9 cellular contexts compared by ENCODE assay signal in the genomic region with DNA sequence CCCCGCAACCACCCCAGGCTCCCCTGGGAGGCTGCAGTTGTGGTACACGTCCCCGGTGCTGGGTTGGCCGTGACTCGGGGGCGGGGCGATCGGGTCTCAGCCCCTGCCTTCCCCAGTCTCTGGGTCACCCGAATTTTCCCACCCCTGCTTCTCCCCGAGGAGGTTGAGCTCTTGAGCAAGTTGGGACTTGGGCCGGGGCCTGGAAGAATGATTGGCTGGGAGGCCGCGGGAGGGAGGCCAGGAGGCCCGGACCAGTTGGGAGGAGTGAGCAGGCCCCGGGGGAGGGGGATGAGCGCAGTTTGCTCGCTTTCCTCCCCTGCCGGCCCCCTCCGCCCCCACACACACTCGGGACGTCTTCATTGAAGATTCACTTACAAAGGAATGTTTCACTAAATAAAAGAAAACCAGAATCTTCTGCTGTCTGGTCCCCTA. TPM values are rescaled to one million over a fixed set of nuclear protein-coding genes. Genes with fewer than 3 reads are reported as not detected.
DNase-seq lines count a peak whose midpoint lies in the region; ATAC-seq and TF ChIP-seq lines count a peak whose summit lies in the region.
"Had no signal": no experiment of that assay in that cellular context is flagged by ENCODE, and none has a peak within 500 bp of the region (broad histone marks: within the 10 kb centered on the region; RNA-seq: fewer than 3 reads in every experiment).

No MANE protein-coding gene starts in this region.

- H3K4me1 ChIP-seq in gastroesophageal sphincter: peaks cover 0 to 46% (median 22%) of the 10 kb centered on the region in 3 donors
- peaks cover 27 to 38% of the 10 kb centered on the region in 2 experiments for H3K4me1 ChIP-seq in neutrophil (ENCODE audit: control insufficient read depth in 1 of 2, insufficient read depth in 1 of 2, low read depth in 1 of 2, low read length in 1 of 2)

- H3K4me3 Mint-ChIP-seq in activated T-helper 2 cell treated with anti-CD3 and anti-CD28 coated beads, Interferon-gamma antibody, Interleukin-2, Interleukin-4, amounts not matched to agents 10 μg/mL and 5 μg/mL and 100 μg/mL, durations not matched to agents 14 hours and 24 hours and 36 hours (ENCODE audit: low read depth): peak overlapping the region; percentile 21

- H3K4me3 ChIP-seq in GM12865 (ENCODE audit: low read depth, low read length): peak overlapping the region; percentile 46
- H3K4me3 ChIP-seq in gastroesophageal sphincter: peak overlapping the region; percentile 22 to 62
- H3K4me3 ChIP-seq in neutrophil (ENCODE audit: low read depth in 1 of 2, low read length in 1 of 2): peak overlapping the region; percentile 63 to 70

- TF ChIP-seq EP300 in gastroesophageal sphincter (IDR thresholded peaks at IDR 0.05): no peak

- DNase-seq in GM12865 (ENCODE audit: low read depth) (no peak), HEK293T (ENCODE audit: extremely low spot score) (no peak)
- no peak for DNase-seq in activated T-helper 2 cell treated with anti-CD3 and anti-CD28 coated beads, Interferon-gamma antibody, Interleukin-2, Interleukin-4, amounts not matched to agents 10 μg/mL and 5 μg/mL and 100 μg/mL, durations not matched to agents 14 hours and 24 hours and 36 hours (ENCODE audit: low spot score)

- ATAC-seq in gastroesophageal sphincter (peak; percentile 52), GM21447 (IDR thresholded peaks at IDR 0.05; ENCODE audit: unreplicated experiment) (no peak), HG03565 (IDR thresholded peaks at IDR 0.05; ENCODE audit: unreplicated experiment) (no peak), HG02840 (IDR thresholded peaks at IDR 0.05; ENCODE audit: low FRiP score, unreplicated experiment) (no peak)

- H3K27ac Mint-ChIP-seq in activated T-helper 2 cell treated with anti-CD3 and anti-CD28 coated beads, Interferon-gamma antibody, Interleukin-2, Interleukin-4, amounts not matched to agents 10 μg/mL and 5 μg/mL and 100 μg/mL, durations not matched to agents 14 hours and 24 hours and 36 hours: peak overlapping the region; percentile 7

- intact Hi-C loops in activated T-helper 2 cell treated with anti-CD3 and anti-CD28 coated beads, Interferon-gamma antibody, Interleukin-2, Interleukin-4, amounts not matched to agents 10 μg/mL and 5 μg/mL and 100 μg/mL, durations not matched to agents 14 hours and 24 hours and 36 hours (cut with micrococcal nuclease): no loop called here

- TF ChIP-seq POLR2A in gastroesophageal sphincter (IDR thresholded peaks at IDR 0.05): no peak

- H3K27me3 Mint-ChIP-seq in activated T-helper 2 cell treated with anti-CD3 and anti-CD28 coated beads, Interferon-gamma antibody, Interleukin-2, Interleukin-4, amounts not matched to agents 10 μg/mL and 5 μg/mL and 100 μg/mL, durations not matched to agents 14 hours and 24 hours and 36 hours (ENCODE audit: low read depth): no peaks in the 10 kb centered on the region

- H3K36me3 ChIP-seq in gastroesophageal sphincter (peaks cover 0 to 23% of the 10 kb centered on the region in 2 donors), neutrophil (no peaks in the 10 kb centered on the region)

- H3K9me3 Mint-ChIP-seq in activated T-helper 2 cell treated with anti-CD3 and anti-CD28 coated beads, Interferon-gamma antibody, Interleukin-2, Interleukin-4, amounts not matched to agents 10 μg/mL and 5 μg/mL and 100 μg/mL, durations not matched to agents 14 hours and 24 hours and 36 hours: no peaks in the 10 kb centered on the region

- peaks cover 4% of the 10 kb centered on the region for H3K36me3 Mint-ChIP-seq in activated T-helper 2 cell treated with anti-CD3 and anti-CD28 coated beads, Interferon-gamma antibody, Interleukin-2, Interleukin-4, amounts not matched to agents 10 μg/mL and 5 μg/mL and 100 μg/mL, durations not matched to agents 14 hours and 24 hours and 36 hours (ENCODE audit: low read depth)

- peak overlapping the region; percentile 81 to 98 (median 96) for H3K27ac ChIP-seq in gastroesophageal sphincter
- peak overlapping the region; percentile 56 for H3K27ac ChIP-seq in neutrophil
- H3K27ac ChIP-seq: KMS-11 had no signal

- CTCF ChIA-PET in HEK293T (lab: Yijun Ruan, JAX): interaction anchor here (0.6 to 0.8 kb wide), 2 partner anchors 8 kb away, joined by 3 read pairs; a partner anchor contains a TSS

- WGBS in gastroesophageal sphincter (ENCODE audit: low coverage in 1 of 2), 2 donors: no CpG with 5 or more reads among the region's 21 CpGs

- TF ChIP-seq CTCF in GM12865 (IDR thresholded peaks at IDR 0.05; ENCODE audit: insufficient read depth, low read depth, low read length, missing control alignments): no peak
- peak in 1 of 4 experiments; percentile 25 for TF ChIP-seq CTCF in gastroesophageal sphincter (IDR thresholded peaks at IDR 0.05)
- no peak for TF ChIP-seq CTCF in neutrophil (IDR thresholded peaks at IDR 0.05)

- H3K4me1 Mint-ChIP-seq in activated T-helper 2 cell treated with anti-CD3 and anti-CD28 coated beads, Interferon-gamma antibody, Interleukin-2, Interleukin-4, amounts not matched to agents 10 μg/mL and 5 μg/mL and 100 μg/mL, durations not matched to agents 14 hours and 24 hours and 36 hours (ENCODE audit: low read depth): peaks cover 25% of the 10 kb centered on the region

- POLR2A ChIA-PET in HEK293T (lab: Yijun Ruan, JAX): interaction anchor here (1.2 to 1.3 kb wide), 2 partner anchors 8 to 18 kb away, joined by 3 to 4 read pairs; a partner anchor contains a TSS

- H3K27me3 ChIP-seq in gastroesophageal sphincter: no peaks in the 10 kb centered on the region
- H3K27me3 ChIP-seq in neutrophil: peaks cover 12% of the 10 kb centered on the region

- H3K9me3 ChIP-seq in gastroesophageal sphincter (no peaks in the 10 kb centered on the region), neutrophil (no peaks in the 10 kb centered on the region)

TF ChIP-seq in HEK293T, 16 proteins besides CTCF, POLR2A, EP300 and RAD21:
- TF ChIP-seq FOXK2 (IDR thresholded peaks at IDR 0.05) (no peak), NFRKB (IDR thresholded peaks at IDR 0.05) (no peak), FOXA1 (IDR thresholded peaks at IDR 0.05) (no peak), BHLHE40 (IDR thresholded peaks at IDR 0.05; ENCODE audit: borderline replicate concordance) (no peak), ZNF384 (IDR thresholded peaks at IDR 0.05) (no peak), ELF4 (IDR thresholded peaks at IDR 0.05) (no peak), TARDBP (IDR thresholded peaks at IDR 0.05) (no peak), CTBP1 (IDR thresholded peaks at IDR 0.05; ENCODE audit: borderline replicate concordance) (no peak), HDGF (IDR thresholded peaks at IDR 0.05; ENCODE audit: borderline replicate concordance) (no peak), FOXM1 (IDR thresholded peaks at IDR 0.05; ENCODE audit: borderline replicate concordance) (no peak), L3MBTL2 (conservative IDR thresholded peaks at IDR 0.05) (no peak), SP1 (IDR thresholded peaks at IDR 0.05) (no peak), SUZ12 (IDR thresholded peaks at IDR 0.05) (no peak), ARNT (IDR thresholded peaks at IDR 0.05) (no peak)
- TF ChIP-seq, protein P1, sequence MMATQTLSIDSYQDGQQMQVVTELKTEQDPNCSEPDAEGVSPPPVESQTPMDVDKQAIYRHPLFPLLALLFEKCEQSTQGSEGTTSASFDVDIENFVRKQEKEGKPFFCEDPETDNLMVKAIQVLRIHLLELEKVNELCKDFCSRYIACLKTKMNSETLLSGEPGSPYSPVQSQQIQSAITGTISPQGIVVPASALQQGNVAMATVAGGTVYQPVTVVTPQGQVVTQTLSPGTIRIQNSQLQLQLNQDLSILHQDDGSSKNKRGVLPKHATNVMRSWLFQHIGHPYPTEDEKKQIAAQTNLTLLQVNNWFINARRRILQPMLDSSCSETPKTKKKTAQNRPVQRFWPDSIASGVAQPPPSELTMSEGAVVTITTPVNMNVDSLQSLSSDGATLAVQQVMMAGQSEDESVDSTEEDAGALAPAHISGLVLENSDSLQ (IDR thresholded peaks at IDR 0.05): no peak

RNA-seq across cellular contexts. Expression of a gene that starts 4.5 kb away (rescaled TPM):
- total RNA-seq in activated T-helper 2 cell treated with anti-CD3 and anti-CD28 coated beads, Interferon-gamma antibody, Interleukin-2, Interleukin-4, amounts not matched to agents 10 μg/mL and 5 μg/mL and 100 μg/mL, durations not matched to agents 14 hours and 24 hours and 36 hours: 46.4 and 48.1 TPM in 2 replicates
- total RNA-seq in gastroesophageal sphincter: 10 to 100 TPM; 48.3 to 56.3 (median 53.8) TPM

RNA-seq across cellular contexts. Expression of a gene that starts 8.3 kb away (rescaled TPM):
- 12.8 and 15.9 TPM in 2 replicates for total RNA-seq in activated T-helper 2 cell treated with anti-CD3 and anti-CD28 coated beads, Interferon-gamma antibody, Interleukin-2, Interleukin-4, amounts not matched to agents 10 μg/mL and 5 μg/mL and 100 μg/mL, durations not matched to agents 14 hours and 24 hours and 36 hours
- total RNA-seq in gastroesophageal sphincter: 10 to 100 TPM; 15.0 to 28.8 (median 23.5) TPM

RNA-seq across cellular contexts. Expression of a gene that starts 11.5 kb away (rescaled TPM):
- total RNA-seq in activated T-helper 2 cell treated with anti-CD3 and anti-CD28 coated beads, Interferon-gamma antibody, Interleukin-2, Interleukin-4, amounts not matched to agents 10 μg/mL and 5 μg/mL and 100 μg/mL, durations not matched to agents 14 hours and 24 hours and 36 hours: 4.0 and 4.4 TPM in 2 replicates
- 100 to 1,000 TPM in 2 of 4 donors, 10 to 100 TPM in 2; 50.4 to 147 (median 81.8) TPM for total RNA-seq in gastroesophageal sphincter

RNA-seq across cellular contexts. Expression of a gene that starts 17.9 kb away (rescaled TPM):
- total RNA-seq in activated T-helper 2 cell treated with anti-CD3 and anti-CD28 coated beads, Interferon-gamma antibody, Interleukin-2, Interleukin-4, amounts not matched to agents 10 μg/mL and 5 μg/mL and 100 μg/mL, durations not matched to agents 14 hours and 24 hours and 36 hours: 7.5 and 7.8 TPM in 2 replicates
- 10 to 100 TPM in 1 of 4 donors, 1 to 10 TPM in 3; 3.8 to 11.1 (median 8.6) TPM for total RNA-seq in gastroesophageal sphincter
